In genomic region chr3:169145551-169145950, GRCh38 we compare ENCODE assay signal across 1 cellular context.
TF ChIP-seq lines count a peak whose summit lies in the region.

No MANE protein-coding gene starts in this region.

TF ChIP-seq in neural cell, 6 proteins besides CTCF, POLR2A, EP300 and RAD21 (continued from another document):
- no peak for TF ChIP-seq REST (IDR thresholded peaks at IDR 0.05; ENCODE audit: borderline replicate concordance)
